Comparison of ENCODE assay signal across 29 cellular contexts in genomic region chr3:152976232-152976631, GRCh38.
"Had no signal": no experiment of that assay in that cellular context is flagged by ENCODE, and none has a peak within 500 bp of the region (broad histone marks: within the 10 kb centered on the region; RNA-seq: fewer than 3 reads in every experiment).

No MANE protein-coding gene starts in this region.

- H3K27me3 Mint-ChIP-seq: dendritic cell treated with granulocyte-macrophage colony-stimulating factor and Interleukin-4, amounts not matched to agents 40 ng/mL and 50 ng/mL, for 4 days; type B pancreatic cell had no signal

- H3K9me3 ChIP-seq: colonic mucosa, esophagus squamous epithelium, heart right ventricle, left lung, mucosa of descending colon, prostate gland, sigmoid colon, stomach, tibial artery had no signal

- H3K36me3 ChIP-seq: colonic mucosa, esophagus squamous epithelium, heart right ventricle, left lung, prostate gland, sigmoid colon, stomach, tibial artery had no signal

- H3K27me3 ChIP-seq: colonic mucosa, esophagus squamous epithelium, left lung, sigmoid colon, stomach, tibial artery had no signal

- H3K27ac ChIP-seq: colonic mucosa, esophagus squamous epithelium, heart right ventricle, left lung, parathyroid adenoma, prostate gland, sigmoid colon, stomach, tibial artery had no signal

- ATAC-seq: heart right ventricle; left cardiac atrium; left lung; mucosa of descending colon; natural killer cell treated with Interleukin-12 subunit alpha and Interleukin-12 subunit beta and Interleukin-15 and Interleukin-18, amount 100 ng/mL, for 72 hours; right cardiac atrium; stimulated activated effector memory CD8-positive, alpha-beta T cell treated with anti-CD3 and anti-CD28 coated beads, Interleukin-12 subunit alpha, Interleukin-12 subunit beta, amount 100 ng/mL, for 72 hours had no signal

- H3K36me3 Mint-ChIP-seq: immature natural killer cell; mesothelial cell of epicardium; naive B cell; natural killer cell treated with Interleukin-12 subunit alpha and Interleukin-12 subunit beta and Interleukin-15 and Interleukin-18, amount 100 ng/mL, for 72 hours; stimulated activated effector memory CD8-positive, alpha-beta T cell treated with anti-CD3 and anti-CD28 coated beads, Interleukin-12 subunit alpha, Interleukin-12 subunit beta, amount 100 ng/mL, for 72 hours; type B pancreatic cell had no signal

- H2AFZ ChIP-seq: parathyroid adenoma had no signal

- H3K4me3 Mint-ChIP-seq: dendritic cell treated with granulocyte-macrophage colony-stimulating factor and Interleukin-4, amounts not matched to agents 40 ng/mL and 50 ng/mL, for 4 days; immature natural killer cell; mesothelial cell of epicardium; naive B cell; natural killer cell treated with Interleukin-12 subunit alpha and Interleukin-12 subunit beta and Interleukin-15 and Interleukin-18, amount 100 ng/mL, for 72 hours; neural crest cell; stimulated activated effector memory CD8-positive, alpha-beta T cell treated with anti-CD3 and anti-CD28 coated beads, Interleukin-12 subunit alpha, Interleukin-12 subunit beta, amount 100 ng/mL, for 72 hours; type B pancreatic cell had no signal

- H3K79me2 ChIP-seq: parathyroid adenoma had no signal

- H3K27ac Mint-ChIP-seq: dendritic cell treated with granulocyte-macrophage colony-stimulating factor and Interleukin-4, amounts not matched to agents 40 ng/mL and 50 ng/mL, for 4 days; immature natural killer cell; mesothelial cell of epicardium; naive B cell; natural killer cell treated with Interleukin-12 subunit alpha and Interleukin-12 subunit beta and Interleukin-15 and Interleukin-18, amount 100 ng/mL, for 72 hours; stimulated activated effector memory CD8-positive, alpha-beta T cell treated with anti-CD3 and anti-CD28 coated beads, Interleukin-12 subunit alpha, Interleukin-12 subunit beta, amount 100 ng/mL, for 72 hours; type B pancreatic cell had no signal

- H3K9me3 Mint-ChIP-seq: immature natural killer cell; stimulated activated effector memory CD8-positive, alpha-beta T cell treated with anti-CD3 and anti-CD28 coated beads, Interleukin-12 subunit alpha, Interleukin-12 subunit beta, amount 100 ng/mL, for 72 hours; type B pancreatic cell had no signal

- H3K4me1 ChIP-seq: colonic mucosa, esophagus squamous epithelium, heart right ventricle, left lung, parathyroid adenoma, prostate gland, sigmoid colon, stomach, tibial artery had no signal

- H3K4me1 Mint-ChIP-seq: immature natural killer cell; naive B cell; neural crest cell; stimulated activated effector memory CD8-positive, alpha-beta T cell treated with anti-CD3 and anti-CD28 coated beads, Interleukin-12 subunit alpha, Interleukin-12 subunit beta, amount 100 ng/mL, for 72 hours had no signal

- H3K4me3 ChIP-seq: colonic mucosa, esophagus squamous epithelium, heart right ventricle, left lung, mucosa of descending colon, prostate gland, sigmoid colon, stomach, tibial artery had no signal

- DNase-seq: colonic mucosa; effector memory CD4-positive, alpha-beta T cell; esophagus squamous epithelium; foreskin melanocyte; glutamatergic neuron; heart right ventricle; hypothalamus; immature natural killer cell; kidney; left cardiac atrium; left lung; mesenchymal stem cell; mucosa of descending colon; naive B cell; right cardiac atrium; sigmoid colon; stimulated activated CD4-positive, alpha-beta T cell treated with anti-CD3 and anti-CD28 coated beads, Interleukin-2, amount 100 ng/mL, for 24 hours; stimulated activated CD4-positive, alpha-beta T cell treated with anti-CD3 and anti-CD28 coated beads, Interleukin-4, amount 100 ng/mL, for 24 hours; stimulated activated naive CD4-positive, alpha-beta T cell treated with Interleukin-2 at 50 U/mL for 16 hours; stomach; tibial artery had no signal
